Comparison of ENCODE assay signal across 8 cellular contexts in the genomic region with DNA sequence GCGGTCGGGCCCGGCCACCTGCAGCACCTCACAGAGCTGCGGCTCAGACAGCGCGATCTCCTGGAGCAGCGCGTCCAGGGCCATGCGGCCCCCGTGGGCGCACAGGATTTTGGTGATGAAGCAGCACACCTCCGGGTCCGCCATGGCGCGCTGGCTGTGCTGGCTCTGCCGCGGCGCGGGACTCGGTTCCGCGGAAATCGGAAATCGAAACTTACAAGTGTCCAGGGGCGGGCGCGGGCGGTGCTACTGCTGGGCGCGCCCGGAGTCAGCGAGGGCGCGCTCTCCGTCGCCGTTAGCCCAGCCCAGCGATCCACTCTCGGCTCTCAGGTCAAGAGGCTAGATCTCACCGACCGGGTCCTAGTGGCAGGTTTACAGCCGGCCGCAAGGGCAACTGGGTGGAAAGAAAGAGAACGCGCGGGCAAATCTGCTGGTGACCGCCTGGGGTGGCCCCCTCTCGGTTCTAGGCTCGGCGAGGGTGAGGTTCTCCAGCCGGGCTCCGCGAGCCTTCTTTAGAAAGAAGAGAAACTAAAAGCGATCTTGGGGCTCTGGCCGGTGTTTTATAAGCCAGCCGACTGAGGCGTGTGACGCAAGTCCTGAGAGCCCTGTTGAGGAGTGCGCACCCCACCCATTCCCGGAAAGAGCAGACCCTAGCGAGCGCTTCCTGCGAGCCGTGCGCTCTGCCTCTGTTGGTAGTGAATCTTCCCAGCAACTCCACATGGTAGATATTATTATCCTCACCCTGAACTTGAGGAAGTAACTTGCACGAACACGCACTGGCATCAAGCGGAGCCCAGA. TPM values are rescaled to one million over a fixed set of nuclear protein-coding genes. Genes with fewer than 3 reads are reported as not detected.
DNase-seq lines count a peak whose midpoint lies in the region; ATAC-seq and TF ChIP-seq lines count a peak whose summit lies in the region.

A gene (minus strand): TSS at position 533 of the 795 bp plus-strand sequence. CDS start 389 bp downstream, at position 144.

- no peaks in the 10 kb centered on the region for H3K36me3 ChIP-seq in adrenal gland (replicated peaks in 1 of 2)
- no peaks in the 10 kb centered on the region for H3K36me3 ChIP-seq in heart right ventricle
- no peaks in the 10 kb centered on the region for H3K36me3 ChIP-seq in prostate gland

- WGBS in adrenal gland, 4 donors: 0 to 1% (median 0%) methylated on average over 28 to 68 of the region's 68 CpGs
- WGBS in heart right ventricle, 2 donors: 0 to 1% methylated on average over 68 of the region's 68 CpGs
- WGBS in prostate gland: under 1% methylated on average over 48 of the region's 68 CpGs

- TF ChIP-seq POLR2A in adrenal gland (IDR thresholded peaks at IDR 0.05) (peak; percentile 78 to 91), prostate gland (IDR thresholded peaks at IDR 0.05) (peak; percentile 50)

- peak; percentile 9 for TF ChIP-seq CTCF in GM12865 (IDR thresholded peaks at IDR 0.05; ENCODE audit: insufficient read depth, low read depth, low read length, missing control alignments)
- peak in 3 of 6 experiments; percentile 10 to 36 (median 30) for TF ChIP-seq CTCF in adrenal gland (IDR thresholded peaks at IDR 0.05)
- TF ChIP-seq CTCF in heart right ventricle (IDR thresholded peaks at IDR 0.05): peak in 1 of 9 donors; percentile 23
- peak in 2 of 4 experiments; percentile 7 to 16 for TF ChIP-seq CTCF in prostate gland (IDR thresholded peaks at IDR 0.05)

- H3K27ac ChIP-seq in adrenal gland: peak within 1 kb of the TSS; percentile 89 to 99 (median 94)
- H3K27ac ChIP-seq in heart right ventricle: peak within 1 kb of the TSS; percentile 92 to 100 (median 97)
- peak within 1 kb of the TSS; percentile 97 to 98 for H3K27ac ChIP-seq in prostate gland

- H3K4me1 ChIP-seq in adrenal gland (replicated peaks in 1 of 2) (peaks cover 7 to 30% of the 10 kb centered on the region in 2 donors), heart right ventricle (peaks cover 0 to 54% (median 26%) of the 10 kb centered on the region in 9 donors), prostate gland (replicated peaks) (peaks cover 3% of the 10 kb centered on the region)

- ATAC-seq in HG02610 (IDR thresholded peaks at IDR 0.05; ENCODE audit: unreplicated experiment): peak; percentile 74
- ATAC-seq in heart right ventricle: peak; percentile 93 to 96 (median 95)

- intact Hi-C loops in adrenal gland (cut with DNase I): loop anchor here in 1 of 2 donors (10.0 kb wide), 1 partner anchor 215 kb away; no protein-coding TSS in a partner anchor
- intact Hi-C loops in heart right ventricle (cut with DNase I): loop anchor here in 2 of 10 donors (2.0 to 10.0 kb wide), 2 partner anchors 23 to 125 kb away; a partner anchor contains a TSS
- intact Hi-C loops in prostate gland (cut with DNase I): no loop called here

- H3K4me3 ChIP-seq in GM12865 (ENCODE audit: low read depth, low read length) (peak within 1 kb of the TSS; percentile 63), adrenal gland (peak within 1 kb of the TSS; percentile 66 to 94 (median 84)), heart right ventricle (peak within 1 kb of the TSS; percentile 84 to 99 (median 92)), prostate gland (peak within 1 kb of the TSS; percentile 63 to 93)

- DNase-seq in GM12865 (ENCODE audit: low read depth): peak; percentile 96
- DNase-seq in NCI-H1092 treated with DMSO at 0.1 percent for 48 hours (lab: John Stamatoyannopoulos, UW): peak; percentile 86
- peak; percentile 80 to 96 (median 87) for DNase-seq in T-helper 1 cell
- DNase-seq in adrenal gland: peak; percentile 81 to 96 (median 91)
- peak; percentile 83 to 91 for DNase-seq in heart right ventricle
- peak; percentile 87 for DNase-seq in prostate gland (ENCODE audit: low spot score)
- peak; percentile 90 for DNase-seq in ureter (ENCODE audit: low spot score)

- H3K9me3 ChIP-seq in adrenal gland (replicated peaks in 1 of 3) (no peaks in the 10 kb centered on the region), heart right ventricle (no peaks in the 10 kb centered on the region), prostate gland (no peaks in the 10 kb centered on the region)

- H3K27me3 ChIP-seq in adrenal gland: no peaks in the 10 kb centered on the region
- H3K27me3 ChIP-seq in heart right ventricle: no peaks in the 10 kb centered on the region
- no peaks in the 10 kb centered on the region for H3K27me3 ChIP-seq in prostate gland (replicated peaks; ENCODE audit: insufficient read depth)

RNA-seq across cellular contexts. Expression of the gene that starts here (rescaled TPM):
- 10 to 100 TPM; 28.8 to 50.8 (median 38.6) TPM for total RNA-seq in adrenal gland
- 10 to 100 TPM in 1 of 3 donors, 1 to 10 TPM in 2; 7.7 to 33.6 (median 9.9) TPM for polyA plus RNA-seq in adrenal gland
- total RNA-seq in heart right ventricle: 10 to 100 TPM in 1 of 10 donors, 1 to 10 TPM in 9; 4.4 to 28.3 (median 6.7) TPM
- polyA plus RNA-seq in heart right ventricle: 1 to 10 TPM; 2.7 to 4.3 TPM
- 10 to 100 TPM; 41.2 to 47.9 TPM for total RNA-seq in prostate gland
- total RNA-seq in ureter: 30.0 TPM

Comparison
In these comparisons a context has a peak if more than half of its experiments do, and no peak if none do; other contexts are left out.
1. Peak in every context shown above with its lines: DNase-seq, ATAC-seq, H3K4me3 ChIP-seq and H3K27ac ChIP-seq.